Comparison of ENCODE assay signal across 8 cellular contexts in the genomic region with DNA sequence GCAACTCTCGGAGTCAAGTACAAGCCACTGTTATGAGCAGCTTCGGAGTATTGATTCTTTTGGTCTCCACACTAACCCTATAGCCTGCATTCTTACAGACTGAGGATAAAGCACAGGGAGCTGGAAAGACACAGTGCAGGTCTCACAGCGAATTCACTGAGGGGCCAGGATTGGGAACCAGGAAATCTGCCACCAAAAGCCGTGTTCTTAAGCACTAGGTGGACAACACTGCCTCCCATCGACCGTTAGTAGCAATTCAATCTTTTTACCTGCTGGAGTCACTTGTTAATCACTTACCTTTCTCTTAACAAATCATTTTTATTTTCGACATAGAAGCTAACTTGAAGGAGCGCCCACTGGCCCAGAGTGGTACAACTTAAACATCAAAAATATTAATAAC. TPM values are rescaled to one million over a fixed set of nuclear protein-coding genes. Genes with fewer than 3 reads are reported as not detected.
A peak's percentile ranks its signal among the peaks of the same experiment; 100 is the strongest.
DNase-seq lines count a peak whose midpoint lies in the region; ATAC-seq, FAIRE-seq and TF ChIP-seq lines count a peak whose summit lies in the region.

No MANE protein-coding gene starts in this region.

- CTCF ChIA-PET in SK-N-SH (lab: Yijun Ruan, JAX) = interaction anchor here (0.7 to 3.1 kb wide), 7 partner anchors 12 to 86 kb away, joined by 3 to 15 read pairs (median 5); partner anchors contain the start of gene HAUS5
- CTCF ChIA-PET in activated CD8-positive, alpha-beta T cell treated with anti-CD3 and anti-CD28 coated beads, Interleukin-2, amount 10 ng/mL, durations not matched to agents 7 days and 5 days (lab: Charles Lee) = interaction anchor here (0.9 to 3.3 kb wide), 11 partner anchors 13 to 239 kb away, joined by 3 to 13 read pairs (median 4); partner anchors contain the start of gene COX6B1

- no peak overlapping the region for H3K9ac ChIP-seq in SK-N-SH
- H3K9ac ChIP-seq in keratinocyte (ENCODE audit: control insufficient read depth, extremely low read depth, insufficient read depth, low read length) = no peak overlapping the region

- TF ChIP-seq RAD21 in SK-N-SH (IDR thresholded peaks at IDR 0.05; ENCODE audit: low read length) = peak; percentile 59

- H3K4me1 Mint-ChIP-seq in activated CD8-positive, alpha-beta T cell treated with anti-CD3 and anti-CD28 coated beads, Interleukin-2, amount 10 ng/mL, durations not matched to agents 7 days and 5 days (ENCODE audit: low read depth) = peaks cover 9% of the 10 kb centered on the region
- H3K4me1 Mint-ChIP-seq in stimulated activated effector memory CD8-positive, alpha-beta T cell treated with anti-CD3 and anti-CD28 coated beads, Interleukin-12 subunit alpha, Interleukin-12 subunit beta, amount 100 ng/mL, for 72 hours = peaks cover 7% of the 10 kb centered on the region

- no peaks in the 10 kb centered on the region for H3K4me1 ChIP-seq in SK-N-SH (ENCODE audit: control insufficient read depth in 1 of 2, insufficient read depth in 2 of 2, low read depth in 1 of 2, low read length in 1 of 2)
- no peaks in the 10 kb centered on the region for H3K4me1 ChIP-seq in keratinocyte (ENCODE audit: control insufficient read depth, extremely low read depth, insufficient read depth, low read length)

- no peak for TF ChIP-seq POLR2A in H54 (IDR thresholded peaks at IDR 0.05; ENCODE audit: low read depth, low read length)

- ATAC-seq in SK-N-SH treated with all-trans-retinoic acid at 6 μM for 48 hours (no peak), HG03139 (IDR thresholded peaks at IDR 0.05; ENCODE audit: unreplicated experiment) (no peak)
- no peak for ATAC-seq in activated CD8-positive, alpha-beta T cell treated with anti-CD3 and anti-CD28 coated beads, Interleukin-2, amount 10 ng/mL, durations not matched to agents 7 days and 5 days
- no peak for ATAC-seq in stimulated activated effector memory CD8-positive, alpha-beta T cell treated with anti-CD3 and anti-CD28 coated beads, Interleukin-12 subunit alpha, Interleukin-12 subunit beta, amount 100 ng/mL, for 72 hours

- no peaks in the 10 kb centered on the region for H3K9me3 Mint-ChIP-seq in activated CD8-positive, alpha-beta T cell treated with anti-CD3 and anti-CD28 coated beads, Interleukin-2, amount 10 ng/mL, durations not matched to agents 7 days and 5 days (ENCODE audit: insufficient read depth)
- H3K9me3 Mint-ChIP-seq in stimulated activated effector memory CD8-positive, alpha-beta T cell treated with anti-CD3 and anti-CD28 coated beads, Interleukin-12 subunit alpha, Interleukin-12 subunit beta, amount 100 ng/mL, for 72 hours = no peaks in the 10 kb centered on the region

- TF ChIP-seq CTCF in SK-N-SH (IDR thresholded peaks at IDR 0.05) = peak; percentile 48
- TF ChIP-seq CTCF in keratinocyte (optimal IDR thresholded peaks at IDR 0.05 in 1 of 3, IDR thresholded peaks at IDR 0.05 in 1 of 3, conservative IDR thresholded peaks at IDR 0.05 in 1 of 3; ENCODE audit: extremely low read depth in 1 of 3, insufficient read depth in 2 of 3, low read length in 3 of 3) = peak; percentile 63 to 78 (median 72)

- H4K20me1 ChIP-seq in SK-N-SH (ENCODE audit: insufficient read depth) (no peaks in the 10 kb centered on the region), keratinocyte (ENCODE audit: control insufficient read depth, extremely low read depth, insufficient read depth, low read length) (no peaks in the 10 kb centered on the region)

- H3K36me3 ChIP-seq in SK-N-SH (replicated peaks in 1 of 2; ENCODE audit: control insufficient read depth in 1 of 2, insufficient read depth in 2 of 2, low read length in 1 of 2) = no peaks in the 10 kb centered on the region
- H3K36me3 ChIP-seq in keratinocyte (ENCODE audit: control insufficient read depth in 2 of 2, extremely low read depth in 1 of 2, insufficient read depth in 2 of 2, low read length in 2 of 2) = no peaks in the 10 kb centered on the region

- no peak for FAIRE-seq in keratinocyte (lab: Jason Lieb, UNC)
- no peak for FAIRE-seq in H54 (lab: Jason Lieb, UNC)

- POLR2A ChIA-PET in SK-N-SH (lab: Yijun Ruan, JAX) = no interaction called here
- POLR2A ChIA-PET in activated CD8-positive, alpha-beta T cell treated with anti-CD3 and anti-CD28 coated beads, Interleukin-2, amount 10 ng/mL, durations not matched to agents 7 days and 5 days (lab: Charles Lee) = interaction anchor here (0.6 to 1.0 kb wide), 2 partner anchors 12 to 21 kb away, joined by 3 to 4 read pairs; no protein-coding TSS in a partner anchor

- peak; percentile 41 for DNase-seq in SK-N-SH
- DNase-seq in Kasumi-1 (lab: John Stamatoyannopoulos, UW) = peak; percentile 48 to 73
- DNase-seq in activated CD8-positive, alpha-beta T cell treated with anti-CD3 and anti-CD28 coated beads, Interleukin-2, amount 10 ng/mL, durations not matched to agents 7 days and 5 days = peak; percentile 39
- DNase-seq in keratinocyte (ENCODE audit: low read depth, low spot score) = no peak
- no peak for DNase-seq in H54 (ENCODE audit: insufficient read length, low spot score)
- no peak for DNase-seq in stimulated activated effector memory CD8-positive, alpha-beta T cell treated with anti-CD3 and anti-CD28 coated beads, Interleukin-12 subunit alpha, Interleukin-12 subunit beta, amount 100 ng/mL, for 72 hours (ENCODE audit: low spot score in 2 of 2)

- no peaks in the 10 kb centered on the region for H3K79me2 ChIP-seq in SK-N-SH (ENCODE audit: insufficient read depth)
- no peaks in the 10 kb centered on the region for H3K79me2 ChIP-seq in keratinocyte (ENCODE audit: control insufficient read depth, insufficient read depth, low read length)

- H3K36me3 Mint-ChIP-seq in activated CD8-positive, alpha-beta T cell treated with anti-CD3 and anti-CD28 coated beads, Interleukin-2, amount 10 ng/mL, durations not matched to agents 7 days and 5 days (ENCODE audit: low read depth) = no peaks in the 10 kb centered on the region
- H3K36me3 Mint-ChIP-seq in stimulated activated effector memory CD8-positive, alpha-beta T cell treated with anti-CD3 and anti-CD28 coated beads, Interleukin-12 subunit alpha, Interleukin-12 subunit beta, amount 100 ng/mL, for 72 hours = no peaks in the 10 kb centered on the region

- WGBS in SK-N-SH (ENCODE audit: low lambda C conversion rate) = 27% methylated on average over 8 of the region's 8 CpGs

- peaks cover 36% of the 10 kb centered on the region for H3K27me3 ChIP-seq in SK-N-SH (ENCODE audit: insufficient read depth)
- no peaks in the 10 kb centered on the region for H3K27me3 ChIP-seq in keratinocyte (ENCODE audit: control insufficient read depth, extremely low read depth, insufficient read depth, low read length)

- no peak for TF ChIP-seq EP300 in SK-N-SH (IDR thresholded peaks at IDR 0.05; ENCODE audit: borderline replicate concordance in 1 of 2, low read depth in 1 of 2, low read length in 1 of 2)

- no peak overlapping the region for H3K27ac Mint-ChIP-seq in activated CD8-positive, alpha-beta T cell treated with anti-CD3 and anti-CD28 coated beads, Interleukin-2, amount 10 ng/mL, durations not matched to agents 7 days and 5 days
- H3K27ac Mint-ChIP-seq in stimulated activated effector memory CD8-positive, alpha-beta T cell treated with anti-CD3 and anti-CD28 coated beads, Interleukin-12 subunit alpha, Interleukin-12 subunit beta, amount 100 ng/mL, for 72 hours = no peak overlapping the region

- H3K9me3 ChIP-seq in SK-N-SH (no peaks in the 10 kb centered on the region), keratinocyte (ENCODE audit: control insufficient read depth, low read depth, low read length) (no peaks in the 10 kb centered on the region)

- no peak overlapping the region for H3K4me3 Mint-ChIP-seq in activated CD8-positive, alpha-beta T cell treated with anti-CD3 and anti-CD28 coated beads, Interleukin-2, amount 10 ng/mL, durations not matched to agents 7 days and 5 days
- no peak overlapping the region for H3K4me3 Mint-ChIP-seq in stimulated activated effector memory CD8-positive, alpha-beta T cell treated with anti-CD3 and anti-CD28 coated beads, Interleukin-12 subunit alpha, Interleukin-12 subunit beta, amount 100 ng/mL, for 72 hours

- H3K27me3 Mint-ChIP-seq in activated CD8-positive, alpha-beta T cell treated with anti-CD3 and anti-CD28 coated beads, Interleukin-2, amount 10 ng/mL, durations not matched to agents 7 days and 5 days (ENCODE audit: low read depth) = peaks cover 9% of the 10 kb centered on the region

- no peak overlapping the region for H3K4me3 ChIP-seq in SK-N-SH (ENCODE audit: low read depth in 2 of 2, low read length in 1 of 2)
- no peak overlapping the region for H3K4me3 ChIP-seq in keratinocyte (ENCODE audit: control insufficient read depth in 2 of 3, extremely low read depth in 1 of 3, insufficient read depth in 2 of 3, low read depth in 1 of 3, low read length in 3 of 3)

- H3K27ac ChIP-seq in SK-N-SH (ENCODE audit: low read depth in 2 of 2, low read length in 1 of 2) (no peak overlapping the region), keratinocyte (ENCODE audit: control insufficient read depth, insufficient read depth, low read length) (no peak overlapping the region)

- H3F3A ChIP-seq in SK-N-SH (replicated peaks; ENCODE audit: insufficient read depth) = no peaks in the 10 kb centered on the region

- H3K9me1 ChIP-seq in keratinocyte (ENCODE audit: control insufficient read depth, extremely low read depth, insufficient read depth, low read length) = no peaks in the 10 kb centered on the region

- dilution Hi-C loops in keratinocyte (cut with MboI; ENCODE audit: extremely low pct_ligation_motif_present, low sequenced_read_pairs) = no loop called here

- H3K4me2 ChIP-seq in SK-N-SH (no peak overlapping the region), keratinocyte (ENCODE audit: control insufficient read depth, extremely low read depth, insufficient read depth, low read depth, low read length) (no peak overlapping the region)

- no peak overlapping the region for H2AFZ ChIP-seq in SK-N-SH (ENCODE audit: low read depth)
- no peak overlapping the region for H2AFZ ChIP-seq in keratinocyte (ENCODE audit: control insufficient read depth, low read length)

- no peaks in the 10 kb centered on the region for H3K9me2 ChIP-seq in SK-N-SH

RNA-seq across cellular contexts. Expression of gene PMIS2, which starts 6.3 kb away (rescaled TPM):
- polyA plus RNA-seq in SK-N-SH (2012; rRNA removed) (not detected in 2 replicates), keratinocyte (not detected in 3 replicates)
- polyA plus RNA-seq in SK-N-SH (2012; cell fraction: cytosol; rRNA removed) = not detected in 2 replicates
- not detected in 2 replicates for polyA plus RNA-seq in SK-N-SH (2012; cell fraction: nucleus; rRNA removed)
- not detected for total RNA-seq in activated CD8-positive, alpha-beta T cell treated with anti-CD3 and anti-CD28 coated beads, Interleukin-2, amount 10 ng/mL, durations not matched to agents 7 days and 5 days
- polyA plus RNA-seq in keratinocyte (2011; ENCODE audit: low read depth) = not detected
- polyA plus RNA-seq in keratinocyte (2011; cell fraction: cytosol; rRNA removed) = not detected in 2 replicates
- polyA plus RNA-seq in keratinocyte (2011; cell fraction: nucleus; rRNA removed) = not detected in 2 replicates
- polyA plus RNA-seq in keratinocyte (2012; ENCODE audit: low replicate concordance) = not detected in 2 replicates
- polyA minus RNA-seq in keratinocyte = not detected in 3 replicates
- not detected for polyA minus RNA-seq in keratinocyte (2011; cell fraction: cytosol; rRNA and poly(A)+ RNA removed)
- not detected in 2 replicates for polyA minus RNA-seq in keratinocyte (2011; cell fraction: nucleus; rRNA and poly(A)+ RNA removed)

RNA-seq across cellular contexts. Expression of gene HAUS5, which starts 20.3 kb away (rescaled TPM):
- polyA plus RNA-seq in SK-N-SH (2012; rRNA removed) = 5.1 and 7.1 TPM in 2 replicates
- polyA plus RNA-seq in SK-N-SH (2012; cell fraction: cytosol; rRNA removed) = 1.8 and 3.0 TPM in 2 replicates
- 34.5 and 45.2 TPM in 2 replicates for polyA plus RNA-seq in SK-N-SH (2012; cell fraction: nucleus; rRNA removed)
- 10 to 100 TPM; 53.3 to 62.3 TPM for total RNA-seq in activated CD8-positive, alpha-beta T cell treated with anti-CD3 and anti-CD28 coated beads, Interleukin-2, amount 10 ng/mL, durations not matched to agents 7 days and 5 days
- 3.1 to 3.7 TPM (median 3.5 TPM) in 3 replicates for polyA plus RNA-seq in keratinocyte
- polyA plus RNA-seq in keratinocyte (2011; ENCODE audit: low read depth) = 6.0 TPM
- 1.4 and 1.9 TPM in 2 replicates for polyA plus RNA-seq in keratinocyte (2011; cell fraction: cytosol; rRNA removed)
- polyA plus RNA-seq in keratinocyte (2011; cell fraction: nucleus; rRNA removed) = 8.4 and 9.9 TPM in 2 replicates
- polyA plus RNA-seq in keratinocyte (2012; ENCODE audit: low replicate concordance) = 3.6 and 6.0 TPM in 2 replicates
- 1.8 to 9.2 TPM (median 1.9 TPM) in 3 replicates for polyA minus RNA-seq in keratinocyte
- polyA minus RNA-seq in keratinocyte (2011; cell fraction: cytosol; rRNA and poly(A)+ RNA removed) = 1.5 TPM
- 2.4 and 3.1 TPM in 2 replicates for polyA minus RNA-seq in keratinocyte (2011; cell fraction: nucleus; rRNA and poly(A)+ RNA removed)

RNA-seq across cellular contexts. Expression of gene ATP4A, which starts 28.8 kb away (rescaled TPM):
- polyA plus RNA-seq in SK-N-SH (2012; rRNA removed) = not detected in 2 replicates
- not detected in 2 replicates for polyA plus RNA-seq in SK-N-SH (2012; cell fraction: cytosol; rRNA removed)
- 0.01 and 0.05 TPM in 2 replicates for polyA plus RNA-seq in SK-N-SH (2012; cell fraction: nucleus; rRNA removed)
- total RNA-seq in activated CD8-positive, alpha-beta T cell treated with anti-CD3 and anti-CD28 coated beads, Interleukin-2, amount 10 ng/mL, durations not matched to agents 7 days and 5 days = not detected
- polyA plus RNA-seq in keratinocyte = not detected in 3 replicates
- polyA plus RNA-seq in keratinocyte (2011; ENCODE audit: low read depth) = not detected
- polyA plus RNA-seq in keratinocyte (2011; cell fraction: cytosol; rRNA removed) = not detected in 2 replicates
- polyA plus RNA-seq in keratinocyte (2011; cell fraction: nucleus; rRNA removed) = not detected in 2 replicates
- not detected in 2 replicates for polyA plus RNA-seq in keratinocyte (2012; ENCODE audit: low replicate concordance)
- polyA minus RNA-seq in keratinocyte = not detected in 3 replicates
- polyA minus RNA-seq in keratinocyte (2011; cell fraction: cytosol; rRNA and poly(A)+ RNA removed) = not detected
- polyA minus RNA-seq in keratinocyte (2011; cell fraction: nucleus; rRNA and poly(A)+ RNA removed) = not detected in 2 replicates

RNA-seq across cellular contexts. Expression of gene RBM42, which starts 36.6 kb away (rescaled TPM):
- polyA plus RNA-seq in SK-N-SH (2012; rRNA removed) = 48.5 and 69.9 TPM in 2 replicates
- 33.7 and 42.1 TPM in 2 replicates for polyA plus RNA-seq in SK-N-SH (2012; cell fraction: cytosol; rRNA removed)
- polyA plus RNA-seq in SK-N-SH (2012; cell fraction: nucleus; rRNA removed) = 47.0 and 77.4 TPM in 2 replicates
- total RNA-seq in activated CD8-positive, alpha-beta T cell treated with anti-CD3 and anti-CD28 coated beads, Interleukin-2, amount 10 ng/mL, durations not matched to agents 7 days and 5 days = 100 to 1,000 TPM; 118 to 119 TPM
- 29.8 to 40.8 TPM (median 30.4 TPM) in 3 replicates for polyA plus RNA-seq in keratinocyte
- 65.2 TPM for polyA plus RNA-seq in keratinocyte (2011; ENCODE audit: low read depth)
- polyA plus RNA-seq in keratinocyte (2011; cell fraction: cytosol; rRNA removed) = 12.6 and 31.4 TPM in 2 replicates
- polyA plus RNA-seq in keratinocyte (2011; cell fraction: nucleus; rRNA removed) = 31.2 and 33.9 TPM in 2 replicates
- polyA plus RNA-seq in keratinocyte (2012; ENCODE audit: low replicate concordance) = 42.3 and 64.9 TPM in 2 replicates
- 12.3 to 24.7 TPM (median 17.7 TPM) in 3 replicates for polyA minus RNA-seq in keratinocyte
- 45.8 TPM for polyA minus RNA-seq in keratinocyte (2011; cell fraction: cytosol; rRNA and poly(A)+ RNA removed)
- 16.0 and 17.0 TPM in 2 replicates for polyA minus RNA-seq in keratinocyte (2011; cell fraction: nucleus; rRNA and poly(A)+ RNA removed)

RNA-seq across cellular contexts. Expression of gene TMEM147, which starts 46.8 kb away (rescaled TPM):
- polyA plus RNA-seq in SK-N-SH (2012; rRNA removed) (201 and 202 TPM in 2 replicates), keratinocyte (130 to 206 TPM (median 134 TPM) in 3 replicates)
- polyA plus RNA-seq in SK-N-SH (2012; cell fraction: cytosol; rRNA removed) = 137 and 160 TPM in 2 replicates
- 156 and 198 TPM in 2 replicates for polyA plus RNA-seq in SK-N-SH (2012; cell fraction: nucleus; rRNA removed)
- total RNA-seq in activated CD8-positive, alpha-beta T cell treated with anti-CD3 and anti-CD28 coated beads, Interleukin-2, amount 10 ng/mL, durations not matched to agents 7 days and 5 days = 10 to 100 TPM; 53.3 to 54.1 TPM
- polyA plus RNA-seq in keratinocyte (2011; ENCODE audit: low read depth) = 29.1 TPM
- 158 and 185 TPM in 2 replicates for polyA plus RNA-seq in keratinocyte (2011; cell fraction: cytosol; rRNA removed)
- 76.1 and 81.3 TPM in 2 replicates for polyA plus RNA-seq in keratinocyte (2011; cell fraction: nucleus; rRNA removed)
- polyA plus RNA-seq in keratinocyte (2012; ENCODE audit: low replicate concordance) = 126 and 279 TPM in 2 replicates
- polyA minus RNA-seq in keratinocyte = 154 to 284 TPM (median 205 TPM) in 3 replicates
- 150 TPM for polyA minus RNA-seq in keratinocyte (2011; cell fraction: cytosol; rRNA and poly(A)+ RNA removed)
- 28.0 and 30.1 TPM in 2 replicates for polyA minus RNA-seq in keratinocyte (2011; cell fraction: nucleus; rRNA and poly(A)+ RNA removed)

Comparison
In these comparisons a context has a peak if more than half of its experiments do, and no peak if none do; other contexts are left out.
1. DNase-seq: peak in SK-N-SH (single experiment), Kasumi-1 (2 of 2) and activated CD8-positive, alpha-beta T cell treated with anti-CD3 and anti-CD28 coated beads, Interleukin-2, amount 10 ng/mL, durations not matched to agents 7 days and 5 days (single experiment); none in keratinocyte (single experiment), H54 (single experiment) and stimulated activated effector memory CD8-positive, alpha-beta T cell treated with anti-CD3 and anti-CD28 coated beads, Interleukin-12 subunit alpha, Interleukin-12 subunit beta, amount 100 ng/mL, for 72 hours (0 of 2).